Comparison of ENCODE assay signal across 12 cellular contexts in genomic region chr3:147393261-147393964, GRCh38. TPM values are rescaled to one million over a fixed set of nuclear protein-coding genes. Genes with fewer than 3 reads are reported as not detected.
DNase-seq lines count a peak whose midpoint lies in the region; ATAC-seq and TF ChIP-seq lines count a peak whose summit lies in the region.
"Had no signal": no experiment of that assay in that cellular context is flagged by ENCODE, and none has a peak within 500 bp of the region (broad histone marks: within the 10 kb centered on the region; RNA-seq: fewer than 3 reads in every experiment).

No MANE protein-coding gene starts in this region.

- no TSS peak for BruUV-seq in Calu3 (replicated peaks; lab: Mats Ljungman, UMichigan)

- TF ChIP-seq POLR2A in testis (IDR thresholded peaks at IDR 0.05), result no peak

- no peak overlapping the region for H3K27ac ChIP-seq in lower lobe of right lung
- peak overlapping the region in 1 of 2 donors; percentile 59 for H3K27ac ChIP-seq in testis
- H3K27ac ChIP-seq: A549 had no signal

- no peaks in the 10 kb centered on the region for H3K27me3 Mint-ChIP-seq in Calu3 (ENCODE audit: unreplicated experiment)

- H3K36me3 ChIP-seq in lower lobe of right lung (no peaks in the 10 kb centered on the region), testis (ENCODE audit: low read depth, missing control alignments) (no peaks in the 10 kb centered on the region)

- H3K4me1 Mint-ChIP-seq in Calu3 (ENCODE audit: low read depth, unreplicated experiment), result no peaks in the 10 kb centered on the region

- peak; percentile 55 to 66 for DNase-seq in NCI-H2081 (lab: John Stamatoyannopoulos, UW)
- DNase-seq in NCI-H2081 treated with DMSO at 0.1 percent for 48 hours (lab: John Stamatoyannopoulos, UW), result no peak
- peak; percentile 66 for DNase-seq in cerebellar cortex (ENCODE audit: low spot score)
- DNase-seq in lower lobe of right lung, result no peak
- DNase-seq in testis, result peak; percentile 82
- DNase-seq in NCI-H1436 treated with DMSO at 0.1 percent for 48 hours (lab: John Stamatoyannopoulos, UW), result no peak
- DNase-seq in Calu3, result no peak
- DNase-seq: central memory CD4-positive, alpha-beta T cell; naive B cell had no signal

- H3K4me1 ChIP-seq in lower lobe of right lung (peaks cover 21% of the 10 kb centered on the region), testis (peaks cover 4% of the 10 kb centered on the region)
- H3K4me1 ChIP-seq: A549 had no signal

- no peak overlapping the region for H3K27ac Mint-ChIP-seq in Calu3 (ENCODE audit: unreplicated experiment)

- TF ChIP-seq CTCF in lower lobe of right lung (IDR thresholded peaks at IDR 0.05) (no peak), testis (IDR thresholded peaks at IDR 0.05) (no peak), Calu3 (IDR thresholded peaks at IDR 0.05; ENCODE audit: unreplicated experiment) (no peak)

- ATAC-seq in lower lobe of right lung, result peak in 1 of 2 donors; percentile 23
- ATAC-seq in GM18861 (IDR thresholded peaks at IDR 0.05; ENCODE audit: unreplicated experiment), result no peak
- ATAC-seq: A549 had no signal

- H3K4me3 ChIP-seq in lower lobe of right lung, result peak overlapping the region; percentile 36
- peak overlapping the region; percentile 47 to 55 for H3K4me3 ChIP-seq in testis
- H3K4me3 ChIP-seq: A549 had no signal

- H3K36me3 Mint-ChIP-seq in Calu3 (ENCODE audit: insufficient read depth, unreplicated experiment), result peaks cover 4% of the 10 kb centered on the region

- 2 to 9% methylated on average over 10 to 52 of the region's 54 CpGs for WGBS in testis, 2 donors

- peaks cover 10% of the 10 kb centered on the region for H3K9me3 Mint-ChIP-seq in Calu3 (ENCODE audit: low read depth, unreplicated experiment)

- H3K4me3 Mint-ChIP-seq in Calu3 (ENCODE audit: low read depth, unreplicated experiment), result no peak overlapping the region

- H3K9me3 ChIP-seq in lower lobe of right lung (no peaks in the 10 kb centered on the region), testis (no peaks in the 10 kb centered on the region)
- H3K9me3 ChIP-seq: A549 had no signal

- CTCF ChIA-PET in Calu3 (lab: Charles Lee), result no interaction called here

- H3K27me3 ChIP-seq in lower lobe of right lung (ENCODE audit: low read depth), result peaks cover 100% of the 10 kb centered on the region
- no peaks in the 10 kb centered on the region for H3K27me3 ChIP-seq in testis

- intact Hi-C loops in lower lobe of right lung (cut with DNase I), result no loop called here
- intact Hi-C loops in testis (cut with DNase I; ENCODE audit: low total_unique reads), result no loop called here
- intact Hi-C loops in Calu3 (cut with micrococcal nuclease; ENCODE audit: unreplicated experiment), result no loop called here

RNA-seq across cellular contexts. Expression of gene ZIC4, which starts 12.9 kb away (rescaled TPM):
- total RNA-seq in lower lobe of right lung (not detected), testis (under 1 TPM; 0.06 to 0.31 TPM), Calu3 (2022) (not detected in 2 replicates)
- 0.55 TPM for polyA plus RNA-seq in testis (ENCODE audit: insufficient read depth, low read depth, low replicate concordance)
- total RNA-seq: HT-29 had no signal
- polyA plus RNA-seq: A549 had no signal

RNA-seq across cellular contexts. Expression of gene ZIC1, which starts 15.8 kb away (rescaled TPM):
- not detected for total RNA-seq in lower lobe of right lung
- 1 to 10 TPM; 3.3 to 3.5 TPM for total RNA-seq in testis
- 1.4 TPM for polyA plus RNA-seq in testis (ENCODE audit: insufficient read depth, low read depth, low replicate concordance)
- not detected in 2 replicates for total RNA-seq in Calu3 (2022)
- total RNA-seq: HT-29 had no signal

Comparison
In these comparisons a context has a peak if more than half of its experiments do, and no peak if none do; other contexts are left out.
1. DNase-seq: peak in NCI-H2081 (2 of 2), cerebellar cortex (single experiment) and testis (single experiment); none in NCI-H2081 treated with DMSO at 0.1 percent for 48 hours (single experiment), lower lobe of right lung (single experiment), NCI-H1436 treated with DMSO at 0.1 percent for 48 hours (single experiment) and Calu3 (single experiment).